ENCODE assay signal across 22 cellular contexts in the genomic region with DNA sequence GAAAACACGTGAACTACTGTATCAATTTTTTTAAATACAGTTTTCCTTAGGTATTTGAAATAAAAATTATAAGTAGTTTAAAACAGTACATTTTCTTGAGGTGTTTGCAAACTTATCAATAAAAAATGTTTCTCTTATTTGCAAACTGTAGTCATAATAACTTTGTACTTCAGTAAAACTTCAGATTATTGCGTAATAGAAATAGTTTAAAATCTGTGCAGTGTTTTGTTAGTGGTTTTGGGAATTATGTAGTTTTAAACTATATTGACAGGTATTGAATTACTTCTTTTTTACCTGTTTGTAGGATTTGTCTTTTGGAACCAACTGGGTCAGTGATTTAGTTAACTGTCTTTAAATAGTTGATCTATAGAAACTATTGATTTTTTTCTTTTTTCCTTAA.
"Had no signal": no experiment of that assay in that cellular context is flagged by ENCODE, and none has a peak within 500 bp of the region (broad histone marks: within the 10 kb centered on the region; RNA-seq: fewer than 3 reads in every experiment).

No MANE protein-coding gene starts in this region.

- H3K27ac ChIP-seq: coronary artery, dorsolateral prefrontal cortex, esophagus squamous epithelium, gastrocnemius medialis, heart right ventricle, left lung, lower lobe of right lung had no signal

- FAIRE-seq: endothelial cell of umbilical vein, keratinocyte had no signal

- H3K9me3 ChIP-seq: esophagus squamous epithelium, gastrocnemius medialis, heart right ventricle, left lung, lower lobe of right lung, mucosa of descending colon had no signal

- DNase-seq: dermis blood vessel endothelial cell; dorsolateral prefrontal cortex; effector CD4-positive, alpha-beta T cell; effector memory CD4-positive, alpha-beta T cell; esophagus squamous epithelium; foreskin fibroblast; foreskin melanocyte; gastrocnemius medialis; glutamatergic neuron; head of caudate nucleus; heart right ventricle; hippocampal formation; left cardiac atrium; left lung; left ventricle myocardium superior; lower lobe of right lung; mesenchymal stem cell; mucosa of descending colon; naive B cell had no signal

- H3K4me3 ChIP-seq: coronary artery, dorsolateral prefrontal cortex, esophagus squamous epithelium, gastrocnemius medialis, heart right ventricle, left lung, lower lobe of right lung, mucosa of descending colon had no signal

- ATAC-seq: gastrocnemius medialis, heart right ventricle, left cardiac atrium, left lung, left ventricle myocardium superior, lower lobe of right lung, mucosa of descending colon had no signal

- H3K27me3 ChIP-seq: dorsolateral prefrontal cortex, esophagus squamous epithelium, gastrocnemius medialis, heart right ventricle, left lung had no signal

- H3K36me3 ChIP-seq: gastrocnemius medialis had no signal
